Comparison of ENCODE assay signal across 9 cellular contexts in genomic region chr10:129332476-129332875, GRCh38.
DNase-seq lines count a peak whose midpoint lies in the region; ATAC-seq and TF ChIP-seq lines count a peak whose summit lies in the region.
"Had no signal": no experiment of that assay in that cellular context is flagged by ENCODE, and none has a peak within 500 bp of the region (broad histone marks: within the 10 kb centered on the region; RNA-seq: fewer than 3 reads in every experiment).

No MANE protein-coding gene starts in this region.

- no peaks in the 10 kb centered on the region for H3K79me2 ChIP-seq in OCI-LY7 (ENCODE audit: insufficient read depth, low read depth, low read length)

- H3K27me3 ChIP-seq in left ventricle myocardium inferior (ENCODE audit: low read depth) (peaks cover 3% of the 10 kb centered on the region), uterus (no peaks in the 10 kb centered on the region)

- no peak for TF ChIP-seq POLR2A in uterus (IDR thresholded peaks at IDR 0.05)

- H3K4me3 ChIP-seq in left ventricle myocardium inferior (no peak overlapping the region), OCI-LY7 (ENCODE audit: low read depth, low read length, poor library complexity, severe bottlenecking) (no peak overlapping the region), uterus (no peak overlapping the region)

- no peak overlapping the region for H3K4me2 ChIP-seq in OCI-LY7 (ENCODE audit: low read length)

- POLR2A ChIA-PET in OCI-LY7 (lab: Charles Lee) = no interaction called here

- H3K9me2 ChIP-seq in OCI-LY7 (ENCODE audit: insufficient read depth, low read length) = no peaks in the 10 kb centered on the region

- no TSS peak for BruUV-seq in OCI-LY7 (replicated peaks; lab: Mats Ljungman, UMichigan)

- intact Hi-C loops in left ventricle myocardium inferior (cut with micrococcal nuclease) = loop anchor here (10.0 kb wide), 1 partner anchor 298 kb away; no protein-coding TSS in a partner anchor
- intact Hi-C loops in left cardiac atrium (cut with DNase I) = loop anchor here in 1 of 2 donors (5.0 kb wide), 1 partner anchor 300 kb away; no protein-coding TSS in a partner anchor
- intact Hi-C loops in OCI-LY7 (cut with micrococcal nuclease; ENCODE audit: unreplicated experiment) = loop anchor here (2.0 kb wide), 1 partner anchor 302 kb away; no protein-coding TSS in a partner anchor
- intact Hi-C loops in uterus (cut with DNase I; ENCODE audit: low total_unique reads) = no loop called here

- peak; percentile 62 for TF ChIP-seq CTCF in left ventricle myocardium inferior (IDR thresholded peaks at IDR 0.05; ENCODE audit: borderline replicate concordance)
- TF ChIP-seq CTCF in OCI-LY7 (conservative IDR thresholded peaks at IDR 0.05; ENCODE audit: low read length) = peak; percentile 85
- peak in 3 of 4 experiments; percentile 10 to 20 (median 15) for TF ChIP-seq CTCF in uterus (IDR thresholded peaks at IDR 0.05)

- H3K4me1 ChIP-seq in left ventricle myocardium inferior (no peaks in the 10 kb centered on the region), OCI-LY7 (ENCODE audit: insufficient read depth, low read length, poor library complexity, severe bottlenecking) (no peaks in the 10 kb centered on the region), uterus (no peaks in the 10 kb centered on the region)

- H3K27ac ChIP-seq in left ventricle myocardium inferior (replicated peaks) (no peak overlapping the region), OCI-LY7 (ENCODE audit: low read depth, low read length, poor library complexity, severe bottlenecking) (no peak overlapping the region), uterus (no peak overlapping the region)

- ATAC-seq in left cardiac atrium (no peak), GM21786 (IDR thresholded peaks at IDR 0.05; ENCODE audit: unreplicated experiment) (no peak), GM18498 (IDR thresholded peaks at IDR 0.05; ENCODE audit: unreplicated experiment) (no peak)

- H3K9me3 ChIP-seq in left ventricle myocardium inferior (replicated peaks) (no peaks in the 10 kb centered on the region), OCI-LY7 (ENCODE audit: low read length) (no peaks in the 10 kb centered on the region), uterus (no peaks in the 10 kb centered on the region)

- no peaks in the 10 kb centered on the region for H3K36me3 ChIP-seq in left ventricle myocardium inferior
- no peaks in the 10 kb centered on the region for H3K36me3 ChIP-seq in OCI-LY7 (ENCODE audit: insufficient read depth, low read length)
- no peaks in the 10 kb centered on the region for H3K36me3 ChIP-seq in uterus

- peak overlapping the region; percentile 51; the same call in 1 of the 2 replicates for H2AFZ ChIP-seq in OCI-LY7 (ENCODE audit: low read length)

- CTCF ChIA-PET in OCI-LY7 (lab: Charles Lee; ENCODE audit: unreplicated experiment) = interaction anchor here (0.6 kb wide), 1 partner anchor 20 kb away, joined by 3 read pairs; no protein-coding TSS in a partner anchor

- no peaks in the 10 kb centered on the region for H4K20me1 ChIP-seq in OCI-LY7 (ENCODE audit: insufficient read depth, low read length)

- DNase-seq in left ventricle myocardium inferior = no peak
- DNase-seq in left cardiac atrium = no peak
- DNase-seq in OCI-LY7 (ENCODE audit: low spot score) = peak; percentile 35
- DNase-seq in globus pallidus (ENCODE audit: low spot score) = peak; percentile 2
- no peak for DNase-seq in uterus
- no peak for DNase-seq in NCI-H1048 (lab: John Stamatoyannopoulos, UW)
- DNase-seq: foreskin fibroblast had no signal

Comparison
In these comparisons a context has a peak if more than half of its experiments do, and no peak if none do; other contexts are left out.
1. DNase-seq: peak in OCI-LY7 (single experiment) and globus pallidus (single experiment); none in left ventricle myocardium inferior (single experiment), left cardiac atrium (single experiment), uterus (0 of 2) and NCI-H1048 (single experiment).
2. CTCF ChIP-seq: peak in every context shown above with its lines; median percentile 85 in OCI-LY7; 62 in left ventricle myocardium inferior; 15 in uterus.